In genomic region chr5:159034083-159034824, GRCh38 we compare ENCODE assay signal across 9 cellular contexts.
A peak's percentile ranks its signal among the peaks of the same experiment; 100 is the strongest.
DNase-seq lines count a peak whose midpoint lies in the region; ATAC-seq and TF ChIP-seq lines count a peak whose summit lies in the region.
"Had no signal": no experiment of that assay in that cellular context is flagged by ENCODE, and none has a peak within 500 bp of the region (broad histone marks: within the 10 kb centered on the region; RNA-seq: fewer than 3 reads in every experiment).

No MANE protein-coding gene starts in this region.

- H3K36me3 Mint-ChIP-seq in chondrocyte (ENCODE audit: low read depth) = peaks cover 6% of the 10 kb centered on the region
- H3K36me3 Mint-ChIP-seq: CD4-positive, CD25-positive, alpha-beta regulatory T cell had no signal

- no peaks in the 10 kb centered on the region for H3K36me3 ChIP-seq in fibroblast of lung (ENCODE audit: control insufficient read depth, insufficient read depth, low read length)
- no peaks in the 10 kb centered on the region for H3K36me3 ChIP-seq in upper lobe of left lung

- H3K9ac ChIP-seq in fibroblast of lung (ENCODE audit: insufficient read depth, low read length) = no peak overlapping the region

- peak; percentile 82 for ATAC-seq in GM19324 (IDR thresholded peaks at IDR 0.05; ENCODE audit: low FRiP score, unreplicated experiment)
- peak; percentile 81 for ATAC-seq in HG03354 (IDR thresholded peaks at IDR 0.05; ENCODE audit: poor library complexity, severe bottlenecking, unreplicated experiment)
- no peak for ATAC-seq in upper lobe of left lung (ENCODE audit: low FRiP score in 2 of 2)

- H3K27ac ChIP-seq in fibroblast of lung (ENCODE audit: insufficient read depth, low read length) (no peak overlapping the region), upper lobe of left lung (no peak overlapping the region)

- H4K20me1 ChIP-seq in fibroblast of lung (ENCODE audit: control insufficient read depth, extremely low read depth, insufficient read depth, low read length) = no peaks in the 10 kb centered on the region

- no peak overlapping the region for H3K4me3 ChIP-seq in fibroblast of lung (replicated peaks in 1 of 4; ENCODE audit: control extremely low read depth in 1 of 4, insufficient read depth in 1 of 4, low read depth in 3 of 4, low read length in 4 of 4)
- no peak overlapping the region for H3K4me3 ChIP-seq in upper lobe of left lung

- no peak for TF ChIP-seq CTCF in fibroblast of lung (conservative IDR thresholded peaks at IDR 0.05 in 1 of 2, IDR thresholded peaks at IDR 0.05 in 1 of 2; ENCODE audit: low read depth in 1 of 2, low read length in 2 of 2)
- no peak for TF ChIP-seq CTCF in upper lobe of left lung (IDR thresholded peaks at IDR 0.05)
- TF ChIP-seq CTCF in chondrocyte (IDR thresholded peaks at IDR 0.05) = no peak

- H3K4me1 Mint-ChIP-seq in chondrocyte (ENCODE audit: low read depth) = peaks cover 57% of the 10 kb centered on the region
- H3K4me1 Mint-ChIP-seq: CD4-positive, CD25-positive, alpha-beta regulatory T cell had no signal

- peak overlapping the region; percentile 48 for H3K4me2 ChIP-seq in fibroblast of lung (ENCODE audit: extremely low read depth, insufficient read depth, low read length)

- H3K79me2 ChIP-seq in fibroblast of lung (ENCODE audit: control insufficient read depth, insufficient read depth, low read length) = no peaks in the 10 kb centered on the region

- DNase-seq in A172 (ENCODE audit: low spot score) = peak; percentile 6
- no peak for DNase-seq in fibroblast of lung (ENCODE audit: low read depth in 2 of 2)
- no peak for DNase-seq in epidermal melanocyte (ENCODE audit: insufficient read length, low spot score)
- DNase-seq in upper lobe of left lung = no peak
- DNase-seq in T1000 (lab: John Stamatoyannopoulos, UW) = no peak
- DNase-seq in chondrocyte (ENCODE audit: low spot score) = no peak

- TF ChIP-seq EP300 in upper lobe of left lung (IDR thresholded peaks at IDR 0.05) = no peak

- no peaks in the 10 kb centered on the region for H3K27me3 Mint-ChIP-seq in chondrocyte (ENCODE audit: low read depth)

- peaks cover 4% of the 10 kb centered on the region for H3K9me3 Mint-ChIP-seq in chondrocyte (ENCODE audit: low read depth)

- no peak overlapping the region for H3K4me3 Mint-ChIP-seq in chondrocyte (ENCODE audit: unreplicated experiment)
- H3K4me3 Mint-ChIP-seq: CD4-positive, CD25-positive, alpha-beta regulatory T cell had no signal

- H3K4me1 ChIP-seq in fibroblast of lung (ENCODE audit: control insufficient read depth, extremely low read depth, insufficient read depth, low read length) (peaks cover 11% of the 10 kb centered on the region), upper lobe of left lung (peaks cover 17 to 24% (median 20%) of the 10 kb centered on the region in 4 donors)

- H2AFZ ChIP-seq in fibroblast of lung (ENCODE audit: low read length) = no peak overlapping the region

- H3K27ac Mint-ChIP-seq in chondrocyte (ENCODE audit: unreplicated experiment) = no peak overlapping the region

- no peak for TF ChIP-seq POLR2A in upper lobe of left lung (IDR thresholded peaks at IDR 0.05)

- WGBS in upper lobe of left lung, 2 donors = 67 to 70% methylated on average over 6 of the region's 6 CpGs

- no peaks in the 10 kb centered on the region for H3K27me3 ChIP-seq in fibroblast of lung (ENCODE audit: control insufficient read depth, insufficient read depth, low read length)
- no peaks in the 10 kb centered on the region for H3K27me3 ChIP-seq in upper lobe of left lung

- H3K9me3 ChIP-seq in fibroblast of lung (ENCODE audit: control insufficient read depth, insufficient read depth, low read depth, low read length) (no peaks in the 10 kb centered on the region), upper lobe of left lung (no peaks in the 10 kb centered on the region)

Comparison
In these comparisons a context has a peak if more than half of its experiments do, and no peak if none do; other contexts are left out.
1. ATAC-seq: peak in GM19324 (single experiment) and HG03354 (single experiment); none in upper lobe of left lung (0 of 2).